Comparison of ENCODE assay signal across 15 cellular contexts in genomic region chr7:107785170-107785569, GRCh38. TPM values are rescaled to one million over a fixed set of nuclear protein-coding genes. Genes with fewer than 3 reads are reported as not detected.
"Had no signal": no experiment of that assay in that cellular context is flagged by ENCODE, and none has a peak within 500 bp of the region (broad histone marks: within the 10 kb centered on the region; RNA-seq: fewer than 3 reads in every experiment).

No MANE protein-coding gene starts in this region.

- H3K4me1 Mint-ChIP-seq: brain, neural progenitor cell had no signal

- H3K27me3 Mint-ChIP-seq: brain had no signal

- H3K27ac Mint-ChIP-seq: brain; effector memory CD8-positive, alpha-beta T cell; neural progenitor cell had no signal

- H3K27me3 ChIP-seq: neural progenitor cell, pancreas, upper lobe of left lung had no signal

- H3K4me3 ChIP-seq: neural progenitor cell, pancreas, skin epidermis, upper lobe of left lung had no signal

- ATAC-seq: effector memory CD8-positive, alpha-beta T cell; pancreas had no signal

- H3K9me3 Mint-ChIP-seq: brain; effector memory CD8-positive, alpha-beta T cell; neural progenitor cell had no signal

- H3K36me3 Mint-ChIP-seq: brain, neural progenitor cell had no signal

- H3K4me1 ChIP-seq: neural progenitor cell, upper lobe of left lung had no signal

- DNase-seq: activated CD4-positive, alpha-beta T cell treated with anti-CD3 and anti-CD28 coated beads for 4 hours; activated naive CD4-positive, alpha-beta T cell treated with anti-CD3 and anti-CD28 coated beads, Interleukin-2, amount 50 U/mL, for 16 hours; activated T-cell treated with anti-CD3 and anti-CD28 coated beads for 4 hours; amygdala; effector memory CD8-positive, alpha-beta T cell; kidney; pancreas; retina; T1000; upper lobe of left lung had no signal

- H3K27ac ChIP-seq: epithelial cell of prostate, neural progenitor cell, pancreas, skin epidermis, upper lobe of left lung had no signal

- H3K36me3 ChIP-seq: neural progenitor cell, pancreas, upper lobe of left lung had no signal

- H3K9me3 ChIP-seq: pancreas, upper lobe of left lung had no signal

- H3K4me3 Mint-ChIP-seq: brain; effector memory CD8-positive, alpha-beta T cell; neural progenitor cell had no signal

RNA-seq across cellular contexts. Expression of gene SLC26A3, which starts 17.9 kb away (rescaled TPM):
- total RNA-seq: activated CD8-positive, alpha-beta memory T cell treated with anti-CD3 and anti-CD28 coated beads for 36 hours had no signal
